In the genomic region with DNA sequence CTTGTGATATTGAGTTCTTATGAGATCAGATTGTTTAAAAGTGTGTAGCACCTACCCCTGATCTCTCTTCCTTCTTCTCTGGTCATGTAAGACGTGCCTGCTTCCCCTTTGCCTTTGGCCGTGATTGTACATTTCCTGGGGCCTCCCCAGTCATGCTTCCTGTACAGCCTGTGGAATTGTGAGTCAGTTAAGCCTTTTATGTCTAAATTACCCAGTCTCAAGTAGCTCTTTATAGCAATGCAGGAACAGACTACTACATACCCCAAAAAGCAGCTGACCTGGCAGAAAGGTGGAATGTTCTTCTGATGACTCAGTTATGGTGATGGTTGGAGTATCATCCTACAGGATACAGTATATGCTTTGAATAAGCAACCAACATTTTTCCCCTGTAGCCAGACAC, we compare ENCODE assay signal across 9 cellular contexts. TPM values are rescaled to one million over a fixed set of nuclear protein-coding genes. Genes with fewer than 3 reads are reported as not detected.
DNase-seq lines count a peak whose midpoint lies in the region; ATAC-seq and TF ChIP-seq lines count a peak whose summit lies in the region.
"Had no signal": no experiment of that assay in that cellular context is flagged by ENCODE, and none has a peak within 500 bp of the region (broad histone marks: within the 10 kb centered on the region; RNA-seq: fewer than 3 reads in every experiment).

No MANE protein-coding gene starts in this region.

- H3K4me1 ChIP-seq in SJSA1 (replicated peaks) = peaks cover 13% of the 10 kb centered on the region

- 0 out of 2 replicates have a peak, but pooled peaks cover 8% of the 10 kb centered on the region for H3K9me3 ChIP-seq in SJSA1 (replicated peaks)
- H3K9me3 ChIP-seq: thoracic aorta had no signal

- H3K36me3 ChIP-seq in SJSA1 = peaks cover 22% of the 10 kb centered on the region

- ATAC-seq in GM21529 (IDR thresholded peaks at IDR 0.05; ENCODE audit: unreplicated experiment) = peak; percentile 51
- ATAC-seq in HG02885 (IDR thresholded peaks at IDR 0.05; ENCODE audit: poor library complexity, unreplicated experiment) = no peak
- ATAC-seq in GM21447 (IDR thresholded peaks at IDR 0.05; ENCODE audit: unreplicated experiment) = no peak

- H3K27ac ChIP-seq in SJSA1 = no peak overlapping the region
- peak overlapping the region; percentile 78 for H3K27ac ChIP-seq in epithelial cell of prostate
- H3K27ac ChIP-seq: thoracic aorta had no signal

- H3K4me3 ChIP-seq in SJSA1 (no peak overlapping the region), retinal pigment epithelial cell (ENCODE audit: low read length) (no peak overlapping the region)
- H3K4me3 ChIP-seq: thoracic aorta had no signal

- peak; percentile 44 to 49 for DNase-seq in SJSA1 (ENCODE audit: low read depth in 1 of 2, low spot score in 2 of 2)
- DNase-seq in epithelial cell of prostate (ENCODE audit: low read depth, low spot score) = peak; percentile 70
- peak; percentile 66 for DNase-seq in retinal pigment epithelial cell (ENCODE audit: low read depth)
- no peak for DNase-seq in NCI-H2196 (lab: John Stamatoyannopoulos, UW; ENCODE audit: unreplicated experiment)
- no peak for DNase-seq in NCI-H1105 treated with DMSO at 0.1 percent for 48 hours (lab: John Stamatoyannopoulos, UW)

- no peak for TF ChIP-seq CTCF in retinal pigment epithelial cell (conservative IDR thresholded peaks at IDR 0.05; ENCODE audit: low read depth, low read length)

- no peaks in the 10 kb centered on the region for H3K27me3 ChIP-seq in SJSA1 (replicated peaks)

RNA-seq across cellular contexts. Expression of gene MCUB, which starts 11.4 kb away (rescaled TPM):
- 46.5 and 100 TPM in 2 replicates for total RNA-seq in SJSA1 (2014; rRNA removed; shearing (Covaris generic))

Comparison
In these comparisons a context has a peak if more than half of its experiments do, and no peak if none do; other contexts are left out.
1. DNase-seq: peak in SJSA1 (2 of 2), epithelial cell of prostate (single experiment) and retinal pigment epithelial cell (single experiment); none in NCI-H2196 (single experiment) and NCI-H1105 treated with DMSO at 0.1 percent for 48 hours (single experiment).